Comparison of ENCODE assay signal across 13 cellular contexts in the genomic region with DNA sequence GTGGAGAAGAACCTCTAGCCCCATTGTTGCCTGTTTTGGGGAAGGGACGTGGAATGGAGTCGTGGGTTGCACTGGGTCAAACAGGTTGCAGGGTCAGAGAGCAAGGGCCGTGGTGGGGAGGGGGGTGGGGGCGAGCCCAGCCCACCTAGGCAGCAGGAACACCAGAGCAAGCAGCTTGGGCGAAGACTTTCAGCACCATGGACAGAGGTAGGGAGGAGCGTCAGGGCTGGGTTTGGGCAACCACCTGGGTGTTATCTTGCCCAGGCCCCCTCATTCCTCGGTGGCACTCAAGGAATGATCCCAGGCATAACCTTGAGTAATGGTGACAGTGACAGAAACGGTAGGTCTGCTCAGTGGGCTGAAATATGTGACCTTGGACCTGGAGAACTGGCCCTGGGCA. TPM values are rescaled to one million over a fixed set of nuclear protein-coding genes. Genes with fewer than 3 reads are reported as not detected.
DNase-seq lines count a peak whose midpoint lies in the region; ATAC-seq and TF ChIP-seq lines count a peak whose summit lies in the region.
"Had no signal": no experiment of that assay in that cellular context is flagged by ENCODE, and none has a peak within 500 bp of the region (broad histone marks: within the 10 kb centered on the region; RNA-seq: fewer than 3 reads in every experiment).

No MANE protein-coding gene starts in this region.

- ATAC-seq in left lobe of liver (peak; percentile 50), HG02884 (IDR thresholded peaks at IDR 0.05; ENCODE audit: unreplicated experiment) (no peak)
- ATAC-seq: effector memory CD8-positive, alpha-beta T cell had no signal

- no peak overlapping the region for H3K4me3 Mint-ChIP-seq in activated naive CD4-positive, alpha-beta T cell treated with anti-CD3 and anti-CD28 coated beads, Interleukin-2, amount 10 ng/mL, durations not matched to agents 7 days and 5 days
- no peak overlapping the region for H3K4me3 Mint-ChIP-seq in chondrocyte (ENCODE audit: unreplicated experiment)
- H3K4me3 Mint-ChIP-seq: activated naive CD4-positive, alpha-beta T cell treated with anti-CD3 and anti-CD28 coated beads, Interleukin-2, amount 50 U/mL, for 24 hours; effector memory CD8-positive, alpha-beta T cell; HFFc6 had no signal

- CTCF ChIA-PET in GM10248 (lab: Yijun Ruan, JAX): no interaction called here
- CTCF ChIA-PET in activated naive CD4-positive, alpha-beta T cell treated with anti-CD3 and anti-CD28 coated beads, Interleukin-2, amount 10 ng/mL, durations not matched to agents 7 days and 5 days (lab: Charles Lee): no interaction called here

- no peak overlapping the region for H3K27ac Mint-ChIP-seq in activated naive CD4-positive, alpha-beta T cell treated with anti-CD3 and anti-CD28 coated beads, Interleukin-2, amount 10 ng/mL, durations not matched to agents 7 days and 5 days
- no peak overlapping the region for H3K27ac Mint-ChIP-seq in chondrocyte (ENCODE audit: unreplicated experiment)
- H3K27ac Mint-ChIP-seq: activated naive CD4-positive, alpha-beta T cell treated with anti-CD3 and anti-CD28 coated beads, Interleukin-2, amount 50 U/mL, for 24 hours; effector memory CD8-positive, alpha-beta T cell; HFFc6 had no signal

- no peaks in the 10 kb centered on the region for H3K9me3 Mint-ChIP-seq in activated naive CD4-positive, alpha-beta T cell treated with anti-CD3 and anti-CD28 coated beads, Interleukin-2, amount 10 ng/mL, durations not matched to agents 7 days and 5 days
- H3K9me3 Mint-ChIP-seq in chondrocyte (ENCODE audit: low read depth): no peaks in the 10 kb centered on the region
- H3K9me3 Mint-ChIP-seq: activated naive CD4-positive, alpha-beta T cell treated with anti-CD3 and anti-CD28 coated beads, Interleukin-2, amount 50 U/mL, for 24 hours; HFFc6 had no signal

- no peaks in the 10 kb centered on the region for H3K36me3 Mint-ChIP-seq in activated naive CD4-positive, alpha-beta T cell treated with anti-CD3 and anti-CD28 coated beads, Interleukin-2, amount 10 ng/mL, durations not matched to agents 7 days and 5 days
- H3K36me3 Mint-ChIP-seq in chondrocyte (ENCODE audit: low read depth): no peaks in the 10 kb centered on the region
- H3K36me3 Mint-ChIP-seq: activated naive CD4-positive, alpha-beta T cell treated with anti-CD3 and anti-CD28 coated beads, Interleukin-2, amount 50 U/mL, for 24 hours had no signal

- DNase-seq in GM10248 (ENCODE audit: extremely low spot score) (peak; percentile 50), LHCN-M2 (ENCODE audit: low read depth) (peak; percentile 5), left lobe of liver (ENCODE audit: low spot score) (no peak), inferior parietal cortex (ENCODE audit: extremely low spot score) (no peak), chondrocyte (ENCODE audit: low spot score) (no peak)
- peak; percentile 75 for DNase-seq in activated naive CD4-positive, alpha-beta T cell treated with anti-CD3 and anti-CD28 coated beads, Interleukin-2, amount 10 ng/mL, durations not matched to agents 7 days and 5 days
- no peak for DNase-seq in stimulated activated naive CD4-positive, alpha-beta T cell treated with Interleukin-2 at 50 U/mL for 16 hours (lab: John Stamatoyannopoulos, UW)
- DNase-seq: HFFc6, NCI-H2227 treated with DMSO at 0.1 percent for 48 hours, SW 1271 had no signal

- H3K4me1 Mint-ChIP-seq in activated naive CD4-positive, alpha-beta T cell treated with anti-CD3 and anti-CD28 coated beads, Interleukin-2, amount 10 ng/mL, durations not matched to agents 7 days and 5 days: no peaks in the 10 kb centered on the region
- no peaks in the 10 kb centered on the region for H3K4me1 Mint-ChIP-seq in chondrocyte (ENCODE audit: low read depth)
- H3K4me1 Mint-ChIP-seq: activated naive CD4-positive, alpha-beta T cell treated with anti-CD3 and anti-CD28 coated beads, Interleukin-2, amount 50 U/mL, for 24 hours had no signal

- TF ChIP-seq CTCF in GM10248 (IDR thresholded peaks at IDR 0.05; ENCODE audit: control extremely low read depth, extremely low read depth, low read depth, missing control alignments) (no peak), chondrocyte (IDR thresholded peaks at IDR 0.05) (no peak)

- peaks cover 15% of the 10 kb centered on the region for H3K27me3 Mint-ChIP-seq in activated naive CD4-positive, alpha-beta T cell treated with anti-CD3 and anti-CD28 coated beads, Interleukin-2, amount 10 ng/mL, durations not matched to agents 7 days and 5 days
- H3K27me3 Mint-ChIP-seq in chondrocyte (ENCODE audit: low read depth): peaks cover 22% of the 10 kb centered on the region
- H3K27me3 Mint-ChIP-seq: activated naive CD4-positive, alpha-beta T cell treated with anti-CD3 and anti-CD28 coated beads, Interleukin-2, amount 50 U/mL, for 24 hours; effector memory CD8-positive, alpha-beta T cell had no signal

- POLR2A ChIA-PET in GM10248 (lab: Yijun Ruan, JAX): no interaction called here

RNA-seq across cellular contexts. Expression of gene TMEM115, which starts 45.9 kb away (rescaled TPM):
- total RNA-seq in LHCN-M2 (2014; rRNA removed) (67.8 and 76.5 TPM in 2 replicates), left lobe of liver (18.7 TPM), chondrocyte (45.8 to 51.8 TPM (median 50.4 TPM) in 3 replicates)
- 39.4 TPM for polyA plus RNA-seq in LHCN-M2 (2012)

RNA-seq across cellular contexts. Expression of gene CYB561D2, which starts 54.6 kb away (rescaled TPM):
- total RNA-seq in LHCN-M2 (2014; rRNA removed) (37.9 and 42.3 TPM in 2 replicates), left lobe of liver (17.9 TPM), chondrocyte (18.2 to 29.4 TPM (median 19.5 TPM) in 3 replicates)
- 31.2 TPM for polyA plus RNA-seq in LHCN-M2 (2012)

RNA-seq across cellular contexts. Expression of gene NPRL2, which starts 54.7 kb away (rescaled TPM):
- 23.9 and 27.8 TPM in 2 replicates for total RNA-seq in LHCN-M2 (2014; rRNA removed)
- polyA plus RNA-seq in LHCN-M2 (2012): 25.0 TPM
- total RNA-seq in left lobe of liver: 15.6 TPM
- total RNA-seq in chondrocyte: 19.8 to 26.9 TPM (median 21.7 TPM) in 3 replicates

RNA-seq across cellular contexts. Expression of gene ZMYND10, which starts 59.7 kb away (rescaled TPM):
- total RNA-seq in LHCN-M2 (2014; rRNA removed) (1.3 and 1.9 TPM in 2 replicates), left lobe of liver (1.7 TPM), chondrocyte (0.41 to 2.0 TPM (median 1.1 TPM) in 3 replicates)
- 1.1 TPM for polyA plus RNA-seq in LHCN-M2 (2012)

Comparison
In these comparisons a context has a peak if more than half of its experiments do, and no peak if none do; other contexts are left out.
1. DNase-seq: peak in GM10248 (single experiment), LHCN-M2 (single experiment) and activated naive CD4-positive, alpha-beta T cell treated with anti-CD3 and anti-CD28 coated beads, Interleukin-2, amount 10 ng/mL, durations not matched to agents 7 days and 5 days (single experiment); none in left lobe of liver (single experiment), stimulated activated naive CD4-positive, alpha-beta T cell treated with Interleukin-2 at 50 U/mL for 16 hours (single experiment), inferior parietal cortex (single experiment) and chondrocyte (single experiment).